Comparison of ENCODE assay signal across 8 cellular contexts in genomic region chr5:150436141-150436680, GRCh38. TPM values are rescaled to one million over a fixed set of nuclear protein-coding genes. Genes with fewer than 3 reads are reported as not detected.
DNase-seq lines count a peak whose midpoint lies in the region; ATAC-seq and TF ChIP-seq lines count a peak whose summit lies in the region.

No MANE protein-coding gene starts in this region.

- TF ChIP-seq RAD21 in liver (IDR thresholded peaks at IDR 0.05), result peak; percentile 90 to 96

- peak; percentile 54 for DNase-seq in NCI-H510A (lab: John Stamatoyannopoulos, UW)
- peak; percentile 91 for DNase-seq in activated CD4-positive, CD25-positive, alpha-beta regulatory T cell treated with anti-CD3 and anti-CD28 coated beads, Interleukin-2, amount 50 U/mL, for 72 hours
- peak; percentile 86 for DNase-seq in cerebellum (ENCODE audit: low spot score)
- peak; percentile 90 to 96 for DNase-seq in stimulated activated CD4-positive, alpha-beta T cell treated with anti-CD3 and anti-CD28 coated beads, Interleukin-4, amount 100 ng/mL, for 48 hours (ENCODE audit: low read depth in 2 of 2)

- H3K27me3 ChIP-seq in BLaER1 treated with 17β-estradiol and CSF1 and Interleukin-3, amounts not matched to agents 10 nM and 100 nM, result no peaks in the 10 kb centered on the region
- no peaks in the 10 kb centered on the region for H3K27me3 ChIP-seq in liver (ENCODE audit: control insufficient read depth in 4 of 4, insufficient read depth in 4 of 4, low read length in 3 of 4)

- peak; percentile 79 for TF ChIP-seq CTCF in liver (IDR thresholded peaks at IDR 0.05; ENCODE audit: low read depth, low read length, missing input control)

- H3K9ac ChIP-seq in BLaER1 treated with 17β-estradiol and CSF1 and Interleukin-3, amounts not matched to agents 10 nM and 100 nM, result peak overlapping the region in 2 of 11 experiments; percentile 11 to 25; a peak in 1 of 22 replicates
- H3K9ac ChIP-seq in liver (ENCODE audit: low read depth in 1 of 2, low read length in 2 of 2), result peak overlapping the region in 1 of 2 donors; percentile 28

- H4K20me1 ChIP-seq in BLaER1 treated with 17β-estradiol and CSF1 and Interleukin-3, amounts not matched to agents 10 nM and 100 nM, result peaks cover 0 to 18% (median 10%) of the 10 kb centered on the region in 11 experiments; a peak in 14 of 22 replicates

- peak overlapping the region in 10 of 11 experiments; percentile 4 to 37 (median 29); a peak in 15 of 22 replicates for H3K4me2 ChIP-seq in BLaER1 treated with 17β-estradiol and CSF1 and Interleukin-3, amounts not matched to agents 10 nM and 100 nM

- H3K4me1 ChIP-seq in BLaER1 treated with 17β-estradiol and CSF1 and Interleukin-3, amounts not matched to agents 10 nM and 100 nM, result peaks cover 8 to 37% (median 31%) of the 10 kb centered on the region in 10 experiments; a peak in 19 of 20 replicates
- H3K4me1 ChIP-seq in liver (ENCODE audit: control insufficient read depth in 4 of 4, insufficient read depth in 4 of 4, low read length in 3 of 4), result peaks cover 0 to 8% (median 0%) of the 10 kb centered on the region in 4 donors

- H3K36me3 ChIP-seq in BLaER1 treated with 17β-estradiol and CSF1 and Interleukin-3, amounts not matched to agents 10 nM and 100 nM, result peaks cover 0 to 4% (median 0%) of the 10 kb centered on the region in 11 experiments; a peak in 1 of 22 replicates
- no peaks in the 10 kb centered on the region for H3K36me3 ChIP-seq in liver (ENCODE audit: control insufficient read depth in 4 of 4, insufficient read depth in 3 of 4, low read depth in 1 of 4, low read length in 3 of 4)

- 19% methylated on average over 13 of the region's 13 CpGs for WGBS in liver

- H3K27ac ChIP-seq in BLaER1 treated with 17β-estradiol and CSF1 and Interleukin-3, amounts not matched to agents 10 nM and 100 nM, result 0 out of 22 replicates have a peak overlapping the region, but pooled peaks of 1 of the 11 experiments have one; percentile 16
- no peak overlapping the region for H3K27ac ChIP-seq in liver (ENCODE audit: low read depth in 1 of 2, low read length in 2 of 2)

- peak; percentile 91 for ATAC-seq in GM19324 (IDR thresholded peaks at IDR 0.05; ENCODE audit: low FRiP score, unreplicated experiment)
- peak; percentile 94 for ATAC-seq in HG03439 (IDR thresholded peaks at IDR 0.05; ENCODE audit: unreplicated experiment)

- H3K9me3 ChIP-seq in BLaER1 treated with 17β-estradiol and CSF1 and Interleukin-3, amounts not matched to agents 10 nM and 100 nM (replicated peaks in 1 of 11), result no peaks in the 10 kb centered on the region
- H3K9me3 ChIP-seq in liver (ENCODE audit: control insufficient read depth in 4 of 4, low read length in 3 of 4), result no peaks in the 10 kb centered on the region

- H3K4me3 ChIP-seq in BLaER1 treated with 17β-estradiol and CSF1 and Interleukin-3, amounts not matched to agents 10 nM and 100 nM, result no peak overlapping the region
- H3K4me3 ChIP-seq in liver (ENCODE audit: low read depth in 1 of 3, low read length in 3 of 3), result no peak overlapping the region

TF ChIP-seq in liver, 16 proteins besides CTCF, POLR2A, EP300 and RAD21:
- TF ChIP-seq RXRA (IDR thresholded peaks at IDR 0.05) (peak; percentile 48 to 61), SP1 (IDR thresholded peaks at IDR 0.05) (no peak)

RNA-seq across cellular contexts. Expression of gene RPS14, which starts 13.3 kb away (rescaled TPM):
- total RNA-seq in cerebellum (1,114 TPM), liver (100 to 1,000 TPM; 822 to 948 TPM)
- 100 to 1,000 TPM; 609 to 956 TPM for polyA plus RNA-seq in liver

RNA-seq across cellular contexts. Expression of gene CD74, which starts 23.5 kb away (rescaled TPM):
- 11.3 TPM for total RNA-seq in cerebellum
- total RNA-seq in liver, result 100 to 1,000 TPM; 176 to 214 TPM
- polyA plus RNA-seq in liver, result 100 to 1,000 TPM; 299 to 327 TPM

Comparison
In these comparisons a context has a peak if more than half of its experiments do, and no peak if none do; other contexts are left out.
1. RNA of gene CD74, which starts 23.5 kb away (total RNA-seq): 176 to 214 TPM in liver; 11.3 TPM in cerebellum (single experiment); every median in the first group is over 10 times any median in the second.
2. Peak in every context shown above with its lines, with median percentiles within 50 percentile points of each other: DNase-seq.